ENCODE assay signal across 20 cellular contexts in genomic region chr16:11004351-11004750, GRCh38. TPM values are rescaled to one million over a fixed set of nuclear protein-coding genes. Genes with fewer than 3 reads are reported as not detected.
DNase-seq lines count a peak whose midpoint lies in the region; ATAC-seq and TF ChIP-seq lines count a peak whose summit lies in the region.
"Had no signal": no experiment of that assay in that cellular context is flagged by ENCODE, and none has a peak within 500 bp of the region (broad histone marks: within the 10 kb centered on the region; RNA-seq: fewer than 3 reads in every experiment).

No MANE protein-coding gene starts in this region.

- ATAC-seq in stimulated activated naive B cell treated with anti-CD40 and anti-IgM and Interleukin-4, amounts not matched to agents 10 μg/mL and 1 μg/mL and 100 μg/mL, for 72 hours (replicated peaks) = no peak
- ATAC-seq: activated naive CD8-positive, alpha-beta T cell treated with anti-CD3 and anti-CD28 coated beads, Interleukin-2, amount 50 U/mL, for 24 hours had no signal

- H3K27ac ChIP-seq in neuronal stem cell (replicated peaks; ENCODE audit: low read length) = no peak overlapping the region
- H3K27ac ChIP-seq: coronary artery, left ventricle myocardium inferior had no signal

- no peak overlapping the region for H2BK15ac ChIP-seq in neuronal stem cell (ENCODE audit: low read length)

- H4K91ac ChIP-seq in neuronal stem cell (ENCODE audit: low read depth, low read length, poor library complexity) = no peak overlapping the region

- peak; percentile 67 for DNase-seq in AG10803 (ENCODE audit: low read depth)
- DNase-seq in M059J (ENCODE audit: low read depth) = peak; percentile 57
- peak; percentile 44 for DNase-seq in choroid plexus epithelial cell (ENCODE audit: low read depth)
- no peak for DNase-seq in neuronal stem cell (ENCODE audit: low spot score)
- no peak for DNase-seq in NCI-H1048 (lab: John Stamatoyannopoulos, UW)
- no peak for DNase-seq in DMS 273 (lab: John Stamatoyannopoulos, UW; ENCODE audit: unreplicated experiment)
- DNase-seq in stimulated activated naive B cell treated with anti-CD40 and anti-IgM and Interleukin-4, amounts not matched to agents 10 μg/mL and 1 μg/mL and 100 μg/mL, for 72 hours = no peak
- no peak for DNase-seq in ACHN
- DNase-seq: activated CD4-positive, alpha-beta T cell treated with anti-CD3 and anti-CD28 coated beads for 4 hours; activated naive CD8-positive, alpha-beta T cell treated with anti-CD3 and anti-CD28 coated beads, Interleukin-2, amount 50 U/mL, for 24 hours; activated T-cell treated with anti-CD3 and anti-CD28 coated beads, Interleukin-2, amount 50 U/mL, for 1 hour; BE2C; DMS153; erythroblast; left ventricle myocardium inferior; NCI-H2171 treated with DMSO at 0.1 percent for 48 hours; SHP77 treated with DMSO at 0.1 percent for 48 hours; stimulated activated CD4-positive, alpha-beta T cell treated with anti-CD3 and anti-CD28 coated beads, Interleukin-4, amount 100 ng/mL, for 1 hour; T1000 had no signal

- no peaks in the 10 kb centered on the region for H3K27me3 Mint-ChIP-seq in stimulated activated naive B cell treated with anti-CD40 and anti-IgM and Interleukin-4, amounts not matched to agents 10 μg/mL and 1 μg/mL and 100 μg/mL, for 72 hours
- H3K27me3 Mint-ChIP-seq: activated naive CD8-positive, alpha-beta T cell treated with anti-CD3 and anti-CD28 coated beads, Interleukin-2, amount 50 U/mL, for 24 hours had no signal

- no peak overlapping the region for H3K23ac ChIP-seq in neuronal stem cell (ENCODE audit: low read depth, low read length, poor library complexity)

- no peak overlapping the region for H2AFZ ChIP-seq in neuronal stem cell (ENCODE audit: low read length)

- in situ Hi-C loops in ACHN (cut with HindIII; ENCODE audit: low pct_ligation_motif_present, low pct_unique_long_range_greater_than_20kb, low sequenced_read_pairs) = no loop called here

- no peak overlapping the region for H2AK5ac ChIP-seq in neuronal stem cell (ENCODE audit: low read depth, low read length)

- TF ChIP-seq CTCF in AG10803 (conservative IDR thresholded peaks at IDR 0.05; ENCODE audit: low read length) (no peak), choroid plexus epithelial cell (conservative IDR thresholded peaks at IDR 0.05; ENCODE audit: low read depth, low read length) (no peak)

- H2BK12ac ChIP-seq in neuronal stem cell (ENCODE audit: low read length) = no peak overlapping the region

- H3K14ac ChIP-seq in neuronal stem cell (ENCODE audit: low read length) = no peak overlapping the region

- no peak overlapping the region for H3K4ac ChIP-seq in neuronal stem cell (ENCODE audit: low read length)

- H3K36me3 Mint-ChIP-seq in stimulated activated naive B cell treated with anti-CD40 and anti-IgM and Interleukin-4, amounts not matched to agents 10 μg/mL and 1 μg/mL and 100 μg/mL, for 72 hours = peaks cover 56 to 82% of the 10 kb centered on the region in 2 donors

- peaks cover 2 to 18% of the 10 kb centered on the region in 2 donors for H3K36me3 ChIP-seq in neuronal stem cell (replicated peaks in 1 of 2; ENCODE audit: control insufficient read depth in 2 of 2, insufficient read depth in 2 of 2, low read length in 2 of 2)

- H2BK5ac ChIP-seq in neuronal stem cell (ENCODE audit: low read length) = peak overlapping the region; percentile 57

- no peak overlapping the region for H3K27ac Mint-ChIP-seq in stimulated activated naive B cell treated with anti-CD40 and anti-IgM and Interleukin-4, amounts not matched to agents 10 μg/mL and 1 μg/mL and 100 μg/mL, for 72 hours
- H3K27ac Mint-ChIP-seq: activated naive CD8-positive, alpha-beta T cell treated with anti-CD3 and anti-CD28 coated beads, Interleukin-2, amount 50 U/mL, for 24 hours had no signal

- no peak overlapping the region for H2BK120ac ChIP-seq in neuronal stem cell (ENCODE audit: low read depth, low read length)

- no peak overlapping the region for H4K8ac ChIP-seq in neuronal stem cell (ENCODE audit: low read depth, low read length)

- no CpG with 5 or more reads among the region's 4 CpGs for WGBS in neuronal stem cell (ENCODE audit: extremely low coverage in 2 of 2, insufficient read length in 2 of 2, insufficient replicate concordance in 1 of 2), 2 donors

- H3K4me1 ChIP-seq in neuronal stem cell (ENCODE audit: control insufficient read depth in 2 of 2, insufficient read depth in 1 of 2, low read depth in 1 of 2, low read length in 2 of 2) = peaks cover 9 to 22% of the 10 kb centered on the region in 2 donors
- H3K4me1 ChIP-seq: BE2C, left ventricle myocardium inferior had no signal

- H3K9ac ChIP-seq in neuronal stem cell (ENCODE audit: low read depth, low read length, poor library complexity) = no peak overlapping the region

- peaks cover 22 to 23% of the 10 kb centered on the region in 2 donors for H3K4me1 Mint-ChIP-seq in stimulated activated naive B cell treated with anti-CD40 and anti-IgM and Interleukin-4, amounts not matched to agents 10 μg/mL and 1 μg/mL and 100 μg/mL, for 72 hours

- no peak overlapping the region for H3K4me2 ChIP-seq in neuronal stem cell (ENCODE audit: insufficient read depth, low read length, poor library complexity, severe bottlenecking)

- H3K9me3 ChIP-seq in neuronal stem cell (replicated peaks in 1 of 2; ENCODE audit: control insufficient read depth in 2 of 2, insufficient read depth in 1 of 2, low read depth in 1 of 2, low read length in 2 of 2) = no peaks in the 10 kb centered on the region
- H3K9me3 ChIP-seq: BE2C, left ventricle myocardium inferior had no signal

- H3K27me3 ChIP-seq in neuronal stem cell (ENCODE audit: control insufficient read depth in 3 of 3, insufficient read depth in 3 of 3, low read depth in 1 of 3, low read length in 3 of 3) = no peaks in the 10 kb centered on the region
- H3K27me3 ChIP-seq: BE2C had no signal

- H3K4me3 Mint-ChIP-seq in stimulated activated naive B cell treated with anti-CD40 and anti-IgM and Interleukin-4, amounts not matched to agents 10 μg/mL and 1 μg/mL and 100 μg/mL, for 72 hours = no peak overlapping the region
- H3K4me3 Mint-ChIP-seq: activated naive CD8-positive, alpha-beta T cell treated with anti-CD3 and anti-CD28 coated beads, Interleukin-2, amount 50 U/mL, for 24 hours had no signal

- no peak overlapping the region for H3K4me3 ChIP-seq in AG10803 (ENCODE audit: low read length)
- no peak overlapping the region for H3K4me3 ChIP-seq in choroid plexus epithelial cell (ENCODE audit: low read depth, low read length)
- no peak overlapping the region for H3K4me3 ChIP-seq in neuronal stem cell (ENCODE audit: low read length in 2 of 2)
- H3K4me3 ChIP-seq: coronary artery, left ventricle myocardium inferior had no signal

- no peak overlapping the region for H3K18ac ChIP-seq in neuronal stem cell (ENCODE audit: low read length)

- H3K79me1 ChIP-seq in neuronal stem cell (ENCODE audit: low read depth, low read length) = no peaks in the 10 kb centered on the region

- no peaks in the 10 kb centered on the region for H3K9me3 Mint-ChIP-seq in stimulated activated naive B cell treated with anti-CD40 and anti-IgM and Interleukin-4, amounts not matched to agents 10 μg/mL and 1 μg/mL and 100 μg/mL, for 72 hours
- H3K9me3 Mint-ChIP-seq: activated naive CD8-positive, alpha-beta T cell treated with anti-CD3 and anti-CD28 coated beads, Interleukin-2, amount 50 U/mL, for 24 hours had no signal

RNA-seq across cellular contexts. Expression of gene CLEC16A, which starts 60.0 kb away (rescaled TPM):
- 8.1 and 15.6 TPM in 2 replicates for total RNA-seq in M059J (2014; rRNA removed; shearing (Covaris generic))
- polyA plus RNA-seq in neuronal stem cell (2013, experiment 1 of 2) = 7.1 TPM
- polyA plus RNA-seq in neuronal stem cell (2013, experiment 2 of 2) = 6.7 TPM

Comparison
In these comparisons a context has a peak if more than half of its experiments do, and no peak if none do; other contexts are left out.
1. DNase-seq: peak in AG10803 (single experiment), M059J (single experiment) and choroid plexus epithelial cell (single experiment); none in neuronal stem cell (single experiment), NCI-H1048 (single experiment), DMS 273 (single experiment), stimulated activated naive B cell treated with anti-CD40 and anti-IgM and Interleukin-4, amounts not matched to agents 10 μg/mL and 1 μg/mL and 100 μg/mL, for 72 hours (single experiment) and ACHN (single experiment).